Comparison of ENCODE assay signal across 20 cellular contexts in genomic region chr17:50311483-50311882, GRCh38. TPM values are rescaled to one million over a fixed set of nuclear protein-coding genes. Genes with fewer than 3 reads are reported as not detected.
"Had no signal": no experiment of that assay in that cellular context is flagged by ENCODE, and none has a peak within 500 bp of the region (broad histone marks: within the 10 kb centered on the region; RNA-seq: fewer than 3 reads in every experiment).

No MANE protein-coding gene starts in this region.

- H3K36me3 Mint-ChIP-seq: activated CD8-positive, alpha-beta memory T cell treated with anti-CD3 and anti-CD28 coated beads, Interleukin-2, amount 10 ng/mL, durations not matched to agents 7 days and 5 days; activated naive CD4-positive, alpha-beta T cell treated with anti-CD3 and anti-CD28 coated beads, Interleukin-2, amount 50 U/mL, for 24 hours had no signal

- H3K27ac ChIP-seq: cardiac muscle cell, dorsolateral prefrontal cortex, epithelial cell of prostate, left ventricle myocardium inferior, SK-N-MC, tibial nerve, uterus had no signal

- H3K27ac Mint-ChIP-seq: activated naive CD4-positive, alpha-beta T cell treated with anti-CD3 and anti-CD28 coated beads, Interleukin-2, amount 50 U/mL, for 24 hours had no signal

- ATAC-seq: activated CD8-positive, alpha-beta memory T cell treated with anti-CD3 and anti-CD28 coated beads, Interleukin-2, amount 10 ng/mL, durations not matched to agents 7 days and 5 days had no signal

- H3K4me3 Mint-ChIP-seq: activated CD8-positive, alpha-beta memory T cell treated with anti-CD3 and anti-CD28 coated beads, Interleukin-2, amount 10 ng/mL, durations not matched to agents 7 days and 5 days; activated naive CD4-positive, alpha-beta T cell treated with anti-CD3 and anti-CD28 coated beads, Interleukin-2, amount 50 U/mL, for 24 hours had no signal

- H3K4me1 Mint-ChIP-seq: activated naive CD4-positive, alpha-beta T cell treated with anti-CD3 and anti-CD28 coated beads, Interleukin-2, amount 50 U/mL, for 24 hours had no signal

- H3K9me3 ChIP-seq: left ventricle myocardium inferior, tibial nerve, uterus had no signal

- DNase-seq: activated CD4-positive, alpha-beta T cell treated with anti-CD3 and anti-CD28 coated beads, Interleukin-2, amount 50 U/mL, for 4 hours; activated CD8-positive, alpha-beta memory T cell treated with anti-CD3 and anti-CD28 coated beads, Interleukin-2, amount 10 ng/mL, durations not matched to agents 7 days and 5 days; activated effector memory CD4-positive, alpha-beta T cell treated with anti-CD3 and anti-CD28 coated beads, Interleukin-2, amount 50 U/mL, for 16 hours; amniotic stem cell; dorsolateral prefrontal cortex; foreskin melanocyte; kidney glomerular epithelial cell; left ventricle myocardium inferior; mammary epithelial cell; occipital lobe; retina; stimulated activated naive CD4-positive, alpha-beta T cell treated with Interleukin-2 at 50 U/mL for 16 hours; T-helper 9 cell; uterus had no signal

- H3K27me3 ChIP-seq: cardiac muscle cell, uterus had no signal

- H3K4me1 ChIP-seq: left ventricle myocardium inferior, tibial nerve, uterus had no signal

- H3K9me3 Mint-ChIP-seq: activated naive CD4-positive, alpha-beta T cell treated with anti-CD3 and anti-CD28 coated beads, Interleukin-2, amount 50 U/mL, for 24 hours had no signal

- H3K4me3 ChIP-seq: cardiac muscle cell, dorsolateral prefrontal cortex, left ventricle myocardium inferior, SK-N-MC, tibial nerve, uterus had no signal

- H3K36me3 ChIP-seq: cardiac muscle cell, left ventricle myocardium inferior, tibial nerve, uterus had no signal

RNA-seq across cellular contexts. Expression of gene TMEM92, which starts 37.2 kb away (rescaled TPM):
- total RNA-seq: left ventricle myocardium inferior, myocyte, occipital lobe had no signal
